In genomic region chr2:16476866-16477265, GRCh38 we compare ENCODE assay signal across 23 cellular contexts.
"Had no signal": no experiment of that assay in that cellular context is flagged by ENCODE, and none has a peak within 500 bp of the region (broad histone marks: within the 10 kb centered on the region; RNA-seq: fewer than 3 reads in every experiment).

No MANE protein-coding gene starts in this region.

- H3K4me2 ChIP-seq: neural progenitor cell had no signal

- DNase-seq: occipital lobe; ovary; posterior cingulate gyrus; psoas muscle; right cardiac atrium; right lobe of liver; sigmoid colon; small intestine; stimulated activated CD4-positive, alpha-beta T cell treated with anti-CD3 and anti-CD28 coated beads, Interleukin-15, amount 100 ng/mL, for 24 hours; stimulated activated CD4-positive, alpha-beta T cell treated with anti-CD3 and anti-CD28 coated beads, Interleukin-2, amount 100 ng/mL, for 24 hours; stimulated activated CD4-positive, alpha-beta T cell treated with anti-CD3 and anti-CD28 coated beads, Interleukin-2, amount 100 ng/mL, for 48 hours; stimulated activated CD4-positive, alpha-beta T cell treated with anti-CD3 and anti-CD28 coated beads, Interleukin-4, amount 100 ng/mL, for 24 hours; stimulated activated naive B cell treated with anti-CD40 and anti-IgM and Interleukin-4, amounts not matched to agents 10 μg/mL and 1 μg/mL and 100 μg/mL, for 72 hours; stimulated activated naive CD4-positive, alpha-beta T cell treated with Interleukin-2 at 50 U/mL for 16 hours; stomach; thyroid gland; upper lobe of left lung had no signal

- H3K27me3 ChIP-seq: neural progenitor cell, ovary, right lobe of liver, sigmoid colon, stomach, thyroid gland, tibial nerve, upper lobe of left lung, vagina had no signal

- ATAC-seq: psoas muscle; right cardiac atrium; right lobe of liver; stimulated activated effector memory CD8-positive, alpha-beta T cell treated with anti-CD3 and anti-CD28 coated beads, Interleukin-12 subunit alpha, Interleukin-12 subunit beta, amount 100 ng/mL, for 72 hours; stimulated activated naive B cell treated with anti-CD40 and anti-IgM and Interleukin-4, amounts not matched to agents 10 μg/mL and 1 μg/mL and 100 μg/mL, for 72 hours had no signal

- H3K79me2 ChIP-seq: parathyroid adenoma had no signal

- H3K9ac ChIP-seq: neural progenitor cell, parathyroid adenoma had no signal

- H3K27ac ChIP-seq: neural progenitor cell, ovary, parathyroid adenoma, psoas muscle, right lobe of liver, sigmoid colon, stomach, thoracic aorta, thyroid gland, tibial nerve, upper lobe of left lung, vagina had no signal

- H3K9me3 ChIP-seq: ovary, psoas muscle, right lobe of liver, sigmoid colon, stomach, thoracic aorta, thyroid gland, tibial nerve, upper lobe of left lung, vagina had no signal

- H3K4me1 ChIP-seq: neural progenitor cell, parathyroid adenoma, psoas muscle, right lobe of liver, sigmoid colon, stomach, thyroid gland, tibial nerve, upper lobe of left lung, vagina had no signal

- H2AFZ ChIP-seq: neural progenitor cell, parathyroid adenoma had no signal

- H3K36me3 ChIP-seq: neural progenitor cell, ovary, right lobe of liver, sigmoid colon, stomach, thoracic aorta, thyroid gland, tibial nerve, upper lobe of left lung, vagina had no signal

- H3K4me3 ChIP-seq: neural progenitor cell, ovary, psoas muscle, right lobe of liver, sigmoid colon, stomach, thoracic aorta, thyroid gland, tibial nerve, upper lobe of left lung, vagina had no signal
